In genomic region chr12:124195226-124195938, GRCh38 we compare ENCODE assay signal across 18 cellular contexts.
"Had no signal": no experiment of that assay in that cellular context is flagged by ENCODE, and none has a peak within 500 bp of the region (broad histone marks: within the 10 kb centered on the region; RNA-seq: fewer than 3 reads in every experiment).

No MANE protein-coding gene starts in this region.

- H3K4me3 ChIP-seq: gastroesophageal sphincter, lung, thoracic aorta, uterus had no signal

- H3K9me3 ChIP-seq: thoracic aorta, uterus had no signal

- H3K4me1 Mint-ChIP-seq: activated T-helper 17 cell treated with anti-CD3 and anti-CD28 coated beads, Interleukin-2, amount 50 U/mL, for 72 hours; central memory CD8-positive, alpha-beta T cell; natural killer cell had no signal

- H3K27me3 Mint-ChIP-seq: stimulated activated naive CD8-positive, alpha-beta T cell treated with anti-CD3 and anti-CD28 coated beads, Interleukin-15, Interleukin-2, amounts not matched to agents 100 ng/mL and 50 ng/mL, for 24 hours had no signal

- H3K36me3 Mint-ChIP-seq: natural killer cell had no signal

- H3K27ac ChIP-seq: gastroesophageal sphincter, thoracic aorta, uterus had no signal

- H3K27ac Mint-ChIP-seq: activated CD4-positive, alpha-beta T cell treated with anti-CD3 and anti-CD28 coated beads, Interleukin-2, amount 10 ng/mL, durations not matched to agents 7 days and 5 days; activated T-helper 17 cell treated with anti-CD3 and anti-CD28 coated beads, Interleukin-2, amount 50 U/mL, for 72 hours; natural killer cell; stimulated activated naive CD8-positive, alpha-beta T cell treated with anti-CD3 and anti-CD28 coated beads, Interleukin-15, Interleukin-2, amounts not matched to agents 100 ng/mL and 50 ng/mL, for 24 hours had no signal

- H3K36me3 ChIP-seq: gastroesophageal sphincter, thoracic aorta, uterus had no signal

- ATAC-seq: activated T-helper 17 cell treated with anti-CD3 and anti-CD28 coated beads, Interleukin-2, amount 50 U/mL, for 72 hours; gastroesophageal sphincter; natural killer cell had no signal

- H3K4me1 ChIP-seq: gastroesophageal sphincter, uterus had no signal

- H3K4me3 Mint-ChIP-seq: activated CD4-positive, alpha-beta T cell treated with anti-CD3 and anti-CD28 coated beads, Interleukin-2, amount 10 ng/mL, durations not matched to agents 7 days and 5 days; activated T-helper 17 cell treated with anti-CD3 and anti-CD28 coated beads, Interleukin-2, amount 50 U/mL, for 72 hours; brain; central memory CD8-positive, alpha-beta T cell; natural killer cell; stimulated activated naive CD8-positive, alpha-beta T cell treated with anti-CD3 and anti-CD28 coated beads, Interleukin-15, Interleukin-2, amounts not matched to agents 100 ng/mL and 50 ng/mL, for 24 hours had no signal

- H3K9me3 Mint-ChIP-seq: central memory CD8-positive, alpha-beta T cell; natural killer cell had no signal

- H3K27me3 ChIP-seq: gastroesophageal sphincter, uterus had no signal

- DNase-seq: activated CD4-positive, alpha-beta T cell treated with anti-CD3 and anti-CD28 coated beads, Interleukin-2, amount 10 ng/mL, durations not matched to agents 7 days and 5 days; activated CD4-positive, CD25-positive, alpha-beta regulatory T cell; activated CD8-positive, alpha-beta memory T cell treated with anti-CD3 and anti-CD28 coated beads for 24 hours; activated naive CD4-positive, alpha-beta T cell treated with anti-CD3 and anti-CD28 coated beads, Interleukin-2, amount 50 U/mL, for 16 hours; activated T-cell treated with anti-CD3 and anti-CD28 coated beads for 4 hours; amniotic stem cell; cortex of kidney; effector CD8-positive, alpha-beta T cell; natural killer cell; stimulated activated CD4-positive, alpha-beta T cell treated with anti-CD3 and anti-CD28 coated beads, Interleukin-4, amount 100 ng/mL, for 1 hour; uterus had no signal
